ENCODE assay signal across 1 cellular context in the genomic region with DNA sequence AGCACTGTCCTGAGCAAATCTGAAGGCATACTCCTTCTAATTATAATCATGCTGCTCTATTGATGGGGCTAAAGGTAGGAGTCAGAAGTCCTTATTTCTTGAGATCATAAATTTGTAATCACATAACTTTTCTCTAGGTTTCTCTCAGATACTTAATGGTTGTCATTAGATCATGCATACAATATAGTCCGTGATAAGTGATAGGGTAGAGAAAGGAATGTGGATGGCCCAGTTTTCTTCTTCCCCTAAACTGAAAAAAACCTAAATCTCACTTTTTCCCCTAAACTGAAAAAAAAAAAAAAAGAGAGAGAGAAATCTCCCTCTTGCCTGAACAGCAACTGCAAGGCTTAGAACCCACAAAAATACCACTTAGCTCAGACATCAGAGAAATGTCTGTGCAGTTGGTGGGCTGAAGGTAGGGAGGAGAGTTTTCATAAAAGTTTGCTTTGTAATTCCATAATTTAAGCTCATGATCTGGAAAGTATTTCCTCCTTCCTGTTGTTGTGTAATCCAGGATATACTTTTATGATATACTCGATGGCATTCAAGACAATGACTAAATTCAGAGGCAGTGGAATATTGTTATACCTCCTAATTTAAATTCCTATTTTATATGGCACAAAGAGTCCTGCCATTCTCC.
A peak's percentile ranks its signal among the peaks of the same experiment; 100 is the strongest.
TF ChIP-seq lines count a peak whose summit lies in the region.

No MANE protein-coding gene starts in this region.

TF ChIP-seq in IMR-90, 13 proteins besides CTCF, POLR2A, EP300 and RAD21:
- TF ChIP-seq FOS (IDR thresholded peaks at IDR 0.05; ENCODE audit: low read depth, low read length) (no peak), CEBPB (IDR thresholded peaks at IDR 0.05; ENCODE audit: low read depth, low read length) (peak; percentile 76)
